ENCODE assay signal across 8 cellular contexts in genomic region chr19:17470204-17470841, GRCh38. TPM values are rescaled to one million over a fixed set of nuclear protein-coding genes. Genes with fewer than 3 reads are reported as not detected.
DNase-seq lines count a peak whose midpoint lies in the region; ATAC-seq and TF ChIP-seq lines count a peak whose summit lies in the region.

Gene SLC27A1, plus strand, starts transcription at chr19:17470524. Its CDS starts 17 bp downstream, at chr19:17470541.

- H3K4me2 ChIP-seq in smooth muscle cell: peak within 1 kb of the TSS; percentile 86

- peak within 1 kb of the TSS; percentile 64 for H2AFZ ChIP-seq in smooth muscle cell (ENCODE audit: low read depth)

- H3K4me1 ChIP-seq in A673 (ENCODE audit: insufficient read depth, low read length, poor library complexity, severe bottlenecking) (peaks cover 8% of the 10 kb centered on the region), smooth muscle cell (ENCODE audit: low read depth) (peaks cover 13% of the 10 kb centered on the region)

- WGBS in smooth muscle cell (ENCODE audit: low lambda C conversion rate): under 1% methylated on average over 26 of the region's 61 CpGs

- POLR2A ChIA-PET in A673 (lab: Charles Lee; ENCODE audit: low non-redundant PET): no interaction called here

- no peaks in the 10 kb centered on the region for H3K27me3 ChIP-seq in A673 (replicated peaks; ENCODE audit: insufficient read depth, low read depth, low read length, poor library complexity)
- H3K27me3 ChIP-seq in WERI-Rb-1 (ENCODE audit: insufficient read depth, low read depth, severe bottlenecking): no peaks in the 10 kb centered on the region
- no peaks in the 10 kb centered on the region for H3K27me3 ChIP-seq in smooth muscle cell (ENCODE audit: low read depth)

- H3K9me3 ChIP-seq in A673 (ENCODE audit: low read depth, low read length, poor library complexity, severe bottlenecking) (no peaks in the 10 kb centered on the region), WERI-Rb-1 (ENCODE audit: severe bottlenecking) (no peaks in the 10 kb centered on the region), smooth muscle cell (replicated peaks; ENCODE audit: low read depth) (no peaks in the 10 kb centered on the region)

- peak; percentile 65 for ATAC-seq in GM18858 (IDR thresholded peaks at IDR 0.05; ENCODE audit: unreplicated experiment)
- peak; percentile 76 for ATAC-seq in HG03095 (IDR thresholded peaks at IDR 0.05; ENCODE audit: unreplicated experiment)

- peaks cover 33% of the 10 kb centered on the region for H3K79me2 ChIP-seq in smooth muscle cell (ENCODE audit: low read depth)

- TF ChIP-seq CTCF in A673 (conservative IDR thresholded peaks at IDR 0.05; ENCODE audit: low read depth, low read length) (no peak), WERI-Rb-1 (IDR thresholded peaks at IDR 0.05; ENCODE audit: low read depth, low read length) (no peak), smooth muscle cell (IDR thresholded peaks at IDR 0.05; ENCODE audit: borderline replicate concordance, insufficient read depth, poor library complexity, severe bottlenecking) (no peak)

- CTCF ChIA-PET in A673 (lab: Charles Lee): no interaction called here

- no peaks in the 10 kb centered on the region for H3F3A ChIP-seq in smooth muscle cell (ENCODE audit: low read depth)

- no TSS peak for BruUV-seq in A673 (replicated peaks; lab: Mats Ljungman, UMichigan)

- DNase-seq in A673 (ENCODE audit: low spot score): peak; percentile 100
- DNase-seq in NCI-H2196 (lab: John Stamatoyannopoulos, UW; ENCODE audit: unreplicated experiment): peak; percentile 98
- peak; percentile 99 for DNase-seq in WERI-Rb-1
- peak; percentile 84 for DNase-seq in central memory CD4-positive, alpha-beta T cell
- DNase-seq in inferior parietal cortex (ENCODE audit: extremely low spot score): peak; percentile 98
- DNase-seq in smooth muscle cell (lab: John Stamatoyannopoulos, UW; ENCODE audit: unreplicated experiment): peak; percentile 100

- peaks cover 10% of the 10 kb centered on the region for H4K20me1 ChIP-seq in smooth muscle cell (ENCODE audit: low read depth)

- intact Hi-C loops in A673 (cut with micrococcal nuclease; ENCODE audit: unreplicated experiment): no loop called here

- H3K4me3 ChIP-seq in A673 (ENCODE audit: low read depth, low read length, poor library complexity, severe bottlenecking) (peak within 1 kb of the TSS; percentile 84), WERI-Rb-1 (ENCODE audit: low read depth, low read length) (peak within 1 kb of the TSS; percentile 81), smooth muscle cell (peak within 1 kb of the TSS; percentile 83)

- H3K36me3 ChIP-seq in A673 (ENCODE audit: insufficient read depth, low read length, poor library complexity, severe bottlenecking): no peaks in the 10 kb centered on the region
- H3K36me3 ChIP-seq in WERI-Rb-1: no peaks in the 10 kb centered on the region
- H3K36me3 ChIP-seq in smooth muscle cell (ENCODE audit: low read depth): no peaks in the 10 kb centered on the region

- peak within 1 kb of the TSS; percentile 65 for H3K9ac ChIP-seq in smooth muscle cell (ENCODE audit: low read depth)

- H3K27ac ChIP-seq in A673 (ENCODE audit: low read depth, low read length, poor library complexity, severe bottlenecking) (peak within 1 kb of the TSS; percentile 63), WERI-Rb-1 (peak within 1 kb of the TSS; percentile 93), smooth muscle cell (ENCODE audit: low read depth) (peak within 1 kb of the TSS; percentile 63)

RNA-seq across cellular contexts. Expression of gene SLC27A1, which starts in this region (rescaled TPM):
- total RNA-seq in A673 (2021) (3.0 and 6.9 TPM in 2 replicates), smooth muscle cell (6.8 and 9.7 TPM in 2 replicates)
- 11.5 and 11.6 TPM in 2 replicates for polyA plus RNA-seq in smooth muscle cell

Comparison
In these comparisons a context has a peak if more than half of its experiments do, and no peak if none do; other contexts are left out.
1. Peak in every context shown above with its lines: DNase-seq, ATAC-seq, H3K4me3 ChIP-seq and H3K27ac ChIP-seq.